In genomic region chr6:28080381-28080630, GRCh38 we compare ENCODE assay signal across 8 cellular contexts. TPM values are rescaled to one million over a fixed set of nuclear protein-coding genes. Genes with fewer than 3 reads are reported as not detected.
DNase-seq lines count a peak whose midpoint lies in the region; ATAC-seq and TF ChIP-seq lines count a peak whose summit lies in the region.
"Not testable (repeated sequence)": the region's sequence is repeated elsewhere in the genome, so short reads cannot be mapped to it uniquely, and the experiment has no call there.

Gene ZNF165 (plus strand): TSS chr6:28080568. CDS start chr6:28085481, 4,913 bp downstream.

- not testable (repeated sequence) for TF ChIP-seq CTCF in brain microvascular endothelial cell (IDR thresholded peaks at IDR 0.05; ENCODE audit: low read depth, low read length, missing control alignments); glutamatergic neuron (IDR thresholded peaks at IDR 0.05; ENCODE audit: partially characterized antibody, unreplicated experiment)

- in situ Hi-C loops in brain microvascular endothelial cell (cut with HindIII; ENCODE audit: low pct_ligation_motif_present, low sequenced_read_pairs): not testable (repeated sequence)

- H3K4me3 Mint-ChIP-seq in CD4-positive, CD25-positive, alpha-beta regulatory T cell: peak within 1 kb of the TSS; percentile 96 to 99 (median 98)
- peak within 1 kb of the TSS; percentile 93 for H3K4me3 Mint-ChIP-seq in T-helper 2 cell treated with Interferon-gamma antibody and Interleukin-4, amounts not matched to agents 5 μg/mL and 100 μg/mL, for 36 hours
- H3K4me3 Mint-ChIP-seq in glutamatergic neuron (ENCODE audit: unreplicated experiment): peak within 1 kb of the TSS; percentile 95
- peak within 1 kb of the TSS; percentile 79 to 81 for H3K4me3 Mint-ChIP-seq in stimulated activated naive B cell treated with anti-CD40 and anti-IgM and Interleukin-4, amounts not matched to agents 10 μg/mL and 1 μg/mL and 100 μg/mL, for 72 hours

- peak; percentile 6 to 9 for ATAC-seq in CD4-positive, CD25-positive, alpha-beta regulatory T cell (ENCODE audit: low read depth in 2 of 2)
- ATAC-seq in GM21526 (IDR thresholded peaks at IDR 0.05; ENCODE audit: low FRiP score, unreplicated experiment) (peak; percentile 22), HG03521 (IDR thresholded peaks at IDR 0.05; ENCODE audit: unreplicated experiment) (peak; percentile 5)
- peak; percentile 29 to 35 for ATAC-seq in stimulated activated naive B cell treated with anti-CD40 and anti-IgM and Interleukin-4, amounts not matched to agents 10 μg/mL and 1 μg/mL and 100 μg/mL, for 72 hours (replicated peaks)

- peaks cover 9 to 25% (median 16%) of the 10 kb centered on the region in 4 donors for H3K4me1 Mint-ChIP-seq in CD4-positive, CD25-positive, alpha-beta regulatory T cell
- H3K4me1 Mint-ChIP-seq in T-helper 2 cell treated with Interferon-gamma antibody and Interleukin-4, amounts not matched to agents 5 μg/mL and 100 μg/mL, for 36 hours (ENCODE audit: low read depth); glutamatergic neuron (ENCODE audit: low read depth, unreplicated experiment): not testable (repeated sequence)
- H3K4me1 Mint-ChIP-seq in stimulated activated naive B cell treated with anti-CD40 and anti-IgM and Interleukin-4, amounts not matched to agents 10 μg/mL and 1 μg/mL and 100 μg/mL, for 72 hours: peaks cover 19 to 31% of the 10 kb centered on the region in 2 donors

- peaks cover 16% of the 10 kb centered on the region for H3K27me3 Mint-ChIP-seq in CD4-positive, CD25-positive, alpha-beta regulatory T cell
- not testable (repeated sequence) for H3K27me3 Mint-ChIP-seq in T-helper 2 cell treated with Interferon-gamma antibody and Interleukin-4, amounts not matched to agents 5 μg/mL and 100 μg/mL, for 36 hours (ENCODE audit: low read depth); glutamatergic neuron (ENCODE audit: unreplicated experiment); stimulated activated naive B cell treated with anti-CD40 and anti-IgM and Interleukin-4, amounts not matched to agents 10 μg/mL and 1 μg/mL and 100 μg/mL, for 72 hours

- peak within 1 kb of the TSS; percentile 88 for H3K4me3 ChIP-seq in CD4-positive, CD25-positive, alpha-beta regulatory T cell (ENCODE audit: low read depth, low read length)
- peak within 1 kb of the TSS; percentile 77 for H3K4me3 ChIP-seq in brain microvascular endothelial cell (ENCODE audit: low read depth, low read length)
- H3K4me3 ChIP-seq in mucosa of stomach (ENCODE audit: low read length): peak within 1 kb of the TSS; percentile 81

- DNase-seq in CD4-positive, CD25-positive, alpha-beta regulatory T cell: peak in 1 of 3 donors; percentile 49
- DNase-seq in T-helper 2 cell treated with Interferon-gamma antibody and Interleukin-4, amounts not matched to agents 5 μg/mL and 100 μg/mL, for 36 hours (ENCODE audit: low spot score); brain microvascular endothelial cell; glutamatergic neuron; stimulated activated naive B cell treated with anti-CD40 and anti-IgM and Interleukin-4, amounts not matched to agents 10 μg/mL and 1 μg/mL and 100 μg/mL, for 72 hours: not testable (repeated sequence)

- not testable (repeated sequence) for H3K9me3 ChIP-seq in CD4-positive, CD25-positive, alpha-beta regulatory T cell (ENCODE audit: control insufficient read depth in 2 of 2, low read length in 2 of 2); mucosa of stomach (ENCODE audit: control insufficient read depth, low read length)

- not testable (repeated sequence) for H3K27me3 ChIP-seq in CD4-positive, CD25-positive, alpha-beta regulatory T cell (ENCODE audit: control insufficient read depth, insufficient read depth, low read length); brain microvascular endothelial cell (replicated peaks); mucosa of stomach (ENCODE audit: control insufficient read depth, insufficient read depth, low read length)

- peak within 1 kb of the TSS; percentile 86 for H3K27ac ChIP-seq in CD4-positive, CD25-positive, alpha-beta regulatory T cell (ENCODE audit: insufficient read depth, low read length, poor library complexity, severe bottlenecking)
- peak within 1 kb of the TSS; percentile 99 for H3K27ac ChIP-seq in brain microvascular endothelial cell

- H3K36me3 Mint-ChIP-seq in CD4-positive, CD25-positive, alpha-beta regulatory T cell; T-helper 2 cell treated with Interferon-gamma antibody and Interleukin-4, amounts not matched to agents 5 μg/mL and 100 μg/mL, for 36 hours (ENCODE audit: low read depth); glutamatergic neuron (ENCODE audit: unreplicated experiment): not testable (repeated sequence)
- peaks cover 18 to 31% of the 10 kb centered on the region in 2 donors for H3K36me3 Mint-ChIP-seq in stimulated activated naive B cell treated with anti-CD40 and anti-IgM and Interleukin-4, amounts not matched to agents 10 μg/mL and 1 μg/mL and 100 μg/mL, for 72 hours

- not testable (repeated sequence) for H3K9me3 Mint-ChIP-seq in CD4-positive, CD25-positive, alpha-beta regulatory T cell; T-helper 2 cell treated with Interferon-gamma antibody and Interleukin-4, amounts not matched to agents 5 μg/mL and 100 μg/mL, for 36 hours; glutamatergic neuron (ENCODE audit: unreplicated experiment)
- H3K9me3 Mint-ChIP-seq in stimulated activated naive B cell treated with anti-CD40 and anti-IgM and Interleukin-4, amounts not matched to agents 10 μg/mL and 1 μg/mL and 100 μg/mL, for 72 hours: peaks cover 10 to 16% of the 10 kb centered on the region in 2 donors

- H3K27ac Mint-ChIP-seq in CD4-positive, CD25-positive, alpha-beta regulatory T cell: peak within 1 kb of the TSS; percentile 93 to 99 (median 98)
- peak within 1 kb of the TSS; percentile 89 for H3K27ac Mint-ChIP-seq in T-helper 2 cell treated with Interferon-gamma antibody and Interleukin-4, amounts not matched to agents 5 μg/mL and 100 μg/mL, for 36 hours
- H3K27ac Mint-ChIP-seq in glutamatergic neuron (ENCODE audit: unreplicated experiment): peak within 1 kb of the TSS; percentile 91
- peak within 1 kb of the TSS; percentile 94 for H3K27ac Mint-ChIP-seq in stimulated activated naive B cell treated with anti-CD40 and anti-IgM and Interleukin-4, amounts not matched to agents 10 μg/mL and 1 μg/mL and 100 μg/mL, for 72 hours

- H3K4me1 ChIP-seq in CD4-positive, CD25-positive, alpha-beta regulatory T cell (ENCODE audit: control insufficient read depth, insufficient read depth, low read length, poor library complexity, severe bottlenecking): peaks cover 15% of the 10 kb centered on the region
- not testable (repeated sequence) for H3K4me1 ChIP-seq in mucosa of stomach (ENCODE audit: control insufficient read depth, insufficient read depth, low read length)

- peak within 1 kb of the TSS; percentile 78 for H3K9ac ChIP-seq in mucosa of stomach (ENCODE audit: low read length)

- H3K36me3 ChIP-seq in CD4-positive, CD25-positive, alpha-beta regulatory T cell (ENCODE audit: control insufficient read depth, insufficient read depth, low read length); brain microvascular endothelial cell (replicated peaks); mucosa of stomach (ENCODE audit: control insufficient read depth, insufficient read depth, low read length): not testable (repeated sequence)

RNA-seq across cellular contexts. Expression of gene ZNF165, which starts in this region (rescaled TPM):
- total RNA-seq in CD4-positive, CD25-positive, alpha-beta regulatory T cell: 4.3 TPM
- polyA plus RNA-seq in CD4-positive, CD25-positive, alpha-beta regulatory T cell: under 1 TPM in 3 of 4 donors, not detected in 1; 0.24 to 0.57 (median 0.40) TPM
- total RNA-seq in glutamatergic neuron (ENCODE audit: unreplicated experiment): 0.47 TPM
